Comparison of ENCODE assay signal across 1 cellular context in genomic region chr15:90059208-90059985, GRCh38.
TF ChIP-seq lines count a peak whose summit lies in the region.

No MANE protein-coding gene starts in this region.

TF ChIP-seq in K562, 482 proteins besides CTCF, POLR2A, EP300 and RAD21 (continued from another document and continues in another):
- TF ChIP-seq ZNF639 (CRISPR knock-in tag; conservative IDR thresholded peaks at IDR 0.05 in 1 of 2, IDR thresholded peaks at IDR 0.05 in 1 of 2) (peak in 1 of 2 experiments; percentile 68; a peak in 1 of 4 replicates), ZNF780A (CRISPR knock-in tag; IDR thresholded peaks at IDR 0.05) (no peak), BMI1 (IDR thresholded peaks at IDR 0.05; ENCODE audit: low read length) (no peak), MCM2 (IDR thresholded peaks at IDR 0.05; ENCODE audit: low read depth) (no peak), MXI1 (IDR thresholded peaks at IDR 0.05; ENCODE audit: low read depth, low read length) (no peak), TGIF2 (CRISPR knock-in tag; IDR thresholded peaks at IDR 0.05) (no peak), NEUROD1 (IDR thresholded peaks at IDR 0.05; ENCODE audit: borderline replicate concordance, low read depth, low read length, partially characterized antibody) (no peak), BRF2 (IDR thresholded peaks at IDR 0.05; ENCODE audit: borderline replicate concordance, insufficient read depth, insufficient read length) (no peak), NKRF (IDR thresholded peaks at IDR 0.05; ENCODE audit: borderline replicate concordance) (no peak), FOS (IDR thresholded peaks at IDR 0.05; ENCODE audit: extremely low read depth, insufficient read length) (no peak), ZFP30 (CRISPR knock-in tag; IDR thresholded peaks at IDR 0.05; ENCODE audit: borderline replicate concordance) (no peak), ZNF644 (tag; IDR thresholded peaks at IDR 0.05; ENCODE audit: low read depth) (no peak), FOXJ3 (CRISPR knock-in tag; IDR thresholded peaks at IDR 0.05) (no peak), ZNF518B (CRISPR knock-in tag; IDR thresholded peaks at IDR 0.05) (no peak), ZNF24 (IDR thresholded peaks at IDR 0.05) (no peak), ZNF609 (CRISPR knock-in tag; IDR thresholded peaks at IDR 0.05; ENCODE audit: borderline replicate concordance) (no peak), GTF2B (IDR thresholded peaks at IDR 0.05; ENCODE audit: extremely low read depth, insufficient read length) (no peak), POLR2AphosphoS5 (IDR thresholded peaks at IDR 0.05; ENCODE audit: control insufficient read depth, insufficient read depth, low read depth, low read length) (no peak), SNAPC5 (CRISPR knock-in tag; IDR thresholded peaks at IDR 0.05) (no peak), RBBP5 (IDR thresholded peaks at IDR 0.05; ENCODE audit: borderline replicate concordance, insufficient read depth, low read length, poor library complexity, severe bottlenecking) (peak; percentile 30), ZNF282 (CRISPR knock-in tag; IDR thresholded peaks at IDR 0.05) (no peak), HIVEP1 (CRISPR knock-in tag; IDR thresholded peaks at IDR 0.05) (no peak), ELF4 (CRISPR knock-in tag; IDR thresholded peaks at IDR 0.05) (0 out of 2 replicates have a peak, but pooled peaks have one; percentile 28), CBFA2T2 (conservative IDR thresholded peaks at IDR 0.05) (no peak), TEAD4 (IDR thresholded peaks at IDR 0.05; ENCODE audit: low read length) (no peak), TEAD4 (CRISPR knock-in tag; IDR thresholded peaks at IDR 0.05; ENCODE audit: borderline replicate concordance) (no peak), NUFIP1 (IDR thresholded peaks at IDR 0.05; ENCODE audit: partially characterized antibody) (no peak), USF1 (CRISPR knock-in tag; IDR thresholded peaks at IDR 0.05) (no peak), ZNF253 (CRISPR knock-in tag; conservative IDR thresholded peaks at IDR 0.05) (no peak), NRF1 (conservative IDR thresholded peaks at IDR 0.05 in 1 of 2, IDR thresholded peaks at IDR 0.05 in 1 of 2) (peak; percentile 78 to 80), EHMT2 (IDR thresholded peaks at IDR 0.05) (no peak), KAT2B (IDR thresholded peaks at IDR 0.05; ENCODE audit: low read depth, low read length) (no peak), CBX1 (IDR thresholded peaks at IDR 0.05; ENCODE audit: low read depth) (peak; percentile 72; the same call in 1 of the 2 replicates), GABPB1 (CRISPR knock-in tag; IDR thresholded peaks at IDR 0.05) (no peak), NR2C1 (IDR thresholded peaks at IDR 0.05) (no peak), NR2C1 (tag; IDR thresholded peaks at IDR 0.05) (no peak), ZNF77 (CRISPR knock-in tag; IDR thresholded peaks at IDR 0.05) (no peak), HDAC2 (IDR thresholded peaks at IDR 0.05) (0 out of 2 replicates have a peak, but pooled peaks have one; percentile 37), POLR3A (IDR thresholded peaks at IDR 0.05; ENCODE audit: borderline replicate concordance, extremely low read depth, insufficient read depth, insufficient read length) (no peak), ZNF274 (IDR thresholded peaks at IDR 0.05; ENCODE audit: borderline replicate concordance, low read depth, low read length) (no peak), NCOA2 (IDR thresholded peaks at IDR 0.05; ENCODE audit: partially characterized antibody in 2 of 2) (no peak), ATF6 (CRISPR knock-in tag; IDR thresholded peaks at IDR 0.05) (no peak), CHD1 (IDR thresholded peaks at IDR 0.05; ENCODE audit: low read length) (no peak), ZMIZ1 (IDR thresholded peaks at IDR 0.05; ENCODE audit: low read depth in 2 of 2, low read length in 2 of 2) (no peak), ILK (tag; IDR thresholded peaks at IDR 0.05; ENCODE audit: borderline replicate concordance, low read depth) (no peak), XRCC3 (IDR thresholded peaks at IDR 0.05) (no peak)
